Comparison of ENCODE assay signal across 22 cellular contexts in the genomic region with DNA sequence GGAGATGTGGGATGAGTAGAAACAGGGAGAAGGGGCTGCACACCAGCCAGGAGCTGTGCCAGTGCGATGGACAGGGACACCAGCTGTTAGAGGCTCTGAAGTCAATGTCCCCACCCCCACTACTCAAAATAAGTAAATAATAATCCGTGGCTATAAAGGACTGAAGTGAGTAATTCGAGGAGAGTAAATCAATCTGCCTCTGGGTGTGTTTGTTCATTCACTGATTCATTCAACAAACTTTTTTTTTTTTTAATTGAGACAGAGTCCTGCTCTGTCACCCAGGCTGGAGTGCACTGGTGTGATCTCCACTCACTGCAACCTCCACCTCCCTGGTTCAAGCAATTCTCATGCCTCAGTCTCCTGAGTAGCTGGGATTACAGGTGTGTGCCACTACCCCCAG.
"Had no signal": no experiment of that assay in that cellular context is flagged by ENCODE, and none has a peak within 500 bp of the region (broad histone marks: within the 10 kb centered on the region; RNA-seq: fewer than 3 reads in every experiment).

No MANE protein-coding gene starts in this region.

- H3K4me3 Mint-ChIP-seq: activated naive CD4-positive, alpha-beta T cell treated with anti-CD3 and anti-CD28 coated beads, Interleukin-2, amount 10 ng/mL, durations not matched to agents 7 days and 5 days; activated naive CD8-positive, alpha-beta T cell treated with anti-CD3 and anti-CD28 coated beads, Interleukin-2, amount 50 U/mL, for 24 hours; activated T-cell treated with anti-CD3 and anti-CD28 coated beads, Interleukin-2, amount 50 U/mL, for 4 hours; central memory CD8-positive, alpha-beta T cell; natural killer cell had no signal

- H3K36me3 Mint-ChIP-seq: activated naive CD4-positive, alpha-beta T cell treated with anti-CD3 and anti-CD28 coated beads, Interleukin-2, amount 10 ng/mL, durations not matched to agents 7 days and 5 days; natural killer cell had no signal

- H3K27me3 Mint-ChIP-seq: activated naive CD4-positive, alpha-beta T cell treated with anti-CD3 and anti-CD28 coated beads, Interleukin-2, amount 10 ng/mL, durations not matched to agents 7 days and 5 days; activated naive CD8-positive, alpha-beta T cell treated with anti-CD3 and anti-CD28 coated beads, Interleukin-2, amount 50 U/mL, for 24 hours; central memory CD8-positive, alpha-beta T cell had no signal

- H3K27ac ChIP-seq: ascending aorta, colonic mucosa, foreskin keratinocyte, lower lobe of right lung, ovary, psoas muscle, skin epidermis, tibial nerve, uterus had no signal

- DNase-seq: activated CD4-positive, alpha-beta T cell treated with anti-CD3 and anti-CD28 coated beads for 48 hours; activated CD4-positive, CD25-positive, alpha-beta regulatory T cell; activated CD8-positive, alpha-beta memory T cell treated with anti-CD3 and anti-CD28 coated beads, Interleukin-2, amount 50 U/mL, for 4 hours; activated effector memory CD4-positive, alpha-beta T cell treated with Interleukin-2 at 50 U/mL for 16 hours; activated naive CD4-positive, alpha-beta T cell treated with anti-CD3 and anti-CD28 coated beads, Interleukin-2, amount 10 ng/mL, durations not matched to agents 7 days and 5 days; activated naive CD8-positive, alpha-beta T cell treated with anti-CD3 and anti-CD28 coated beads, Interleukin-2, amount 50 U/mL, for 24 hours; activated T-cell treated with anti-CD3 and anti-CD28 coated beads, Interleukin-2, amount 50 U/mL, for 4 hours; colonic mucosa; foreskin keratinocyte; hypothalamus; islet precursor cell; lower lobe of right lung; natural killer cell; ovary; psoas muscle; right cardiac atrium; stimulated activated naive CD8-positive, alpha-beta T cell treated with anti-CD3 and anti-CD28 coated beads, Interleukin-15, Interleukin-2, amounts not matched to agents 100 U/mL and 50 U/mL, for 24 hours; uterus had no signal

- H3K36me3 ChIP-seq: ascending aorta, colonic mucosa, lower lobe of right lung, ovary, tibial nerve, uterus had no signal

- H3K4me3 ChIP-seq: ascending aorta, colonic mucosa, lower lobe of right lung, ovary, psoas muscle, skin epidermis, tibial nerve, uterus had no signal

- H3K4me1 ChIP-seq: ascending aorta, colonic mucosa, foreskin keratinocyte, lower lobe of right lung, psoas muscle, tibial nerve, uterus had no signal

- H3K27ac Mint-ChIP-seq: activated naive CD4-positive, alpha-beta T cell treated with anti-CD3 and anti-CD28 coated beads, Interleukin-2, amount 10 ng/mL, durations not matched to agents 7 days and 5 days; activated naive CD8-positive, alpha-beta T cell treated with anti-CD3 and anti-CD28 coated beads, Interleukin-2, amount 50 U/mL, for 24 hours; natural killer cell had no signal

- H3K27me3 ChIP-seq: ascending aorta, colonic mucosa, foreskin keratinocyte, ovary, tibial nerve, uterus had no signal

- H3K9me3 ChIP-seq: ascending aorta, colonic mucosa, lower lobe of right lung, ovary, psoas muscle, uterus had no signal

- H3K4me1 Mint-ChIP-seq: activated naive CD4-positive, alpha-beta T cell treated with anti-CD3 and anti-CD28 coated beads, Interleukin-2, amount 10 ng/mL, durations not matched to agents 7 days and 5 days; activated naive CD8-positive, alpha-beta T cell treated with anti-CD3 and anti-CD28 coated beads, Interleukin-2, amount 50 U/mL, for 24 hours; central memory CD8-positive, alpha-beta T cell; natural killer cell had no signal
